8 cellular contexts compared by ENCODE assay signal in genomic region chr6:692858-693736, GRCh38. TPM values are rescaled to one million over a fixed set of nuclear protein-coding genes. Genes with fewer than 3 reads are reported as not detected.
A peak's percentile ranks its signal among the peaks of the same experiment; 100 is the strongest.
DNase-seq lines count a peak whose midpoint lies in the region; ATAC-seq and TF ChIP-seq lines count a peak whose summit lies in the region.

TSS of gene EXOC2 (minus strand) at chr6:693139. CDS start at chr6:637818, 55,321 bp downstream.

- H3K9me3 Mint-ChIP-seq in activated T-helper 1 cell treated with anti-CD3 and anti-CD28 coated beads, Interleukin-12 subunit alpha, Interleukin-12 subunit beta, Interleukin-2, Interleukin-4 antibody, amounts not matched to agents 30 ng/mL and 10 ng/mL and 1 ng/mL, durations not matched to agents 14 hours and 24 hours and 36 hours: no peaks in the 10 kb centered on the region
- peaks cover 0 to 1% (median 0%) of the 10 kb centered on the region in 11 donors for H3K9me3 Mint-ChIP-seq in naive thymus-derived CD4-positive, alpha-beta T cell
- no peaks in the 10 kb centered on the region for H3K9me3 Mint-ChIP-seq in stimulated activated memory B cell treated with anti-CD40 and anti-IgM and Interleukin-4, amounts not matched to agents 10 μg/mL and 1 μg/mL and 100 μg/mL, for 72 hours

- ATAC-seq in GM21447 (IDR thresholded peaks at IDR 0.05; ENCODE audit: unreplicated experiment): peak; percentile 80
- peak; percentile 93 for ATAC-seq in naive thymus-derived CD4-positive, alpha-beta T cell
- ATAC-seq in stimulated activated memory B cell treated with anti-CD40 and anti-IgM and Interleukin-4, amounts not matched to agents 10 μg/mL and 1 μg/mL and 100 μg/mL, for 72 hours: peak; percentile 92

- H3K9ac ChIP-seq in HUES64 (ENCODE audit: low read depth, low read length) (peak within 1 kb of the TSS; percentile 75), fibroblast of lung (ENCODE audit: insufficient read depth, low read length) (peak within 1 kb of the TSS; percentile 81)

- CTCF ChIA-PET in naive thymus-derived CD4-positive, alpha-beta T cell (lab: Charles Lee): no interaction called here

- H3K4me3 Mint-ChIP-seq in activated T-helper 1 cell treated with anti-CD3 and anti-CD28 coated beads, Interleukin-12 subunit alpha, Interleukin-12 subunit beta, Interleukin-2, Interleukin-4 antibody, amounts not matched to agents 30 ng/mL and 10 ng/mL and 1 ng/mL, durations not matched to agents 14 hours and 24 hours and 36 hours: peak within 1 kb of the TSS; percentile 95
- H3K4me3 Mint-ChIP-seq in naive thymus-derived CD4-positive, alpha-beta T cell: peak within 1 kb of the TSS; percentile 92 to 96 (median 95)
- H3K4me3 Mint-ChIP-seq in stimulated activated memory B cell treated with anti-CD40 and anti-IgM and Interleukin-4, amounts not matched to agents 10 μg/mL and 1 μg/mL and 100 μg/mL, for 72 hours: peak within 1 kb of the TSS; percentile 91

- WGBS in HUES64: 3% methylated on average over 64 of the region's 64 CpGs

- H2AFZ ChIP-seq in fibroblast of lung (ENCODE audit: low read length): peak within 1 kb of the TSS; percentile 90

- peak within 1 kb of the TSS; percentile 95; the same call in 1 of the 2 replicates for H3K27ac ChIP-seq in HUES64 (ENCODE audit: low read depth, low read length)
- peak within 1 kb of the TSS; percentile 68 for H3K27ac ChIP-seq in fibroblast of lung (ENCODE audit: insufficient read depth, low read length)
- peak within 1 kb of the TSS; percentile 83 for H3K27ac ChIP-seq in naive thymus-derived CD4-positive, alpha-beta T cell (ENCODE audit: low read depth, low read length)

- H3K36me3 Mint-ChIP-seq in activated T-helper 1 cell treated with anti-CD3 and anti-CD28 coated beads, Interleukin-12 subunit alpha, Interleukin-12 subunit beta, Interleukin-2, Interleukin-4 antibody, amounts not matched to agents 30 ng/mL and 10 ng/mL and 1 ng/mL, durations not matched to agents 14 hours and 24 hours and 36 hours (ENCODE audit: low read depth): peaks cover 9% of the 10 kb centered on the region
- peaks cover 0 to 14% (median 6%) of the 10 kb centered on the region in 5 donors for H3K36me3 Mint-ChIP-seq in naive thymus-derived CD4-positive, alpha-beta T cell
- no peaks in the 10 kb centered on the region for H3K36me3 Mint-ChIP-seq in stimulated activated memory B cell treated with anti-CD40 and anti-IgM and Interleukin-4, amounts not matched to agents 10 μg/mL and 1 μg/mL and 100 μg/mL, for 72 hours

- H3K4me3 ChIP-seq in HUES64 (ENCODE audit: low read length) (peak within 1 kb of the TSS; percentile 95), fibroblast of lung (replicated peaks in 1 of 4; ENCODE audit: control extremely low read depth in 1 of 4, insufficient read depth in 1 of 4, low read depth in 3 of 4, low read length in 4 of 4) (peak within 1 kb of the TSS; percentile 86 to 92 (median 88))
- H3K4me3 ChIP-seq in naive thymus-derived CD4-positive, alpha-beta T cell (ENCODE audit: low read length): peak within 1 kb of the TSS; percentile 87

- DNase-seq in DMS53 treated with DMSO at 0.1 percent for 48 hours (lab: John Stamatoyannopoulos, UW; ENCODE audit: unreplicated experiment) (peak; percentile 62), RKO (ENCODE audit: low spot score) (peak; percentile 87), fibroblast of lung (ENCODE audit: low read depth in 2 of 2) (peak; percentile 72 to 84)
- peak; percentile 86 for DNase-seq in activated T-helper 1 cell treated with anti-CD3 and anti-CD28 coated beads, Interleukin-12 subunit alpha, Interleukin-12 subunit beta, Interleukin-2, Interleukin-4 antibody, amounts not matched to agents 30 ng/mL and 10 ng/mL and 1 ng/mL, durations not matched to agents 14 hours and 24 hours and 36 hours (ENCODE audit: low spot score)
- peak; percentile 70 to 88 (median 81) for DNase-seq in naive thymus-derived CD4-positive, alpha-beta T cell

- peaks cover 6% of the 10 kb centered on the region; the same call in 1 of the 2 replicates for H3K4me1 ChIP-seq in HUES64 (ENCODE audit: insufficient read depth, low read length)
- H3K4me1 ChIP-seq in fibroblast of lung (ENCODE audit: control insufficient read depth, extremely low read depth, insufficient read depth, low read length): no peaks in the 10 kb centered on the region
- peaks cover 14 to 20% of the 10 kb centered on the region in 2 donors for H3K4me1 ChIP-seq in naive thymus-derived CD4-positive, alpha-beta T cell (ENCODE audit: control insufficient read depth in 2 of 2, insufficient read depth in 2 of 2, low read length in 2 of 2)

- H3K4me2 ChIP-seq in fibroblast of lung (ENCODE audit: extremely low read depth, insufficient read depth, low read length): peak within 1 kb of the TSS; percentile 90

- H3K36me3 ChIP-seq in HUES64 (ENCODE audit: insufficient read depth, low read length): peaks cover 7% of the 10 kb centered on the region
- no peaks in the 10 kb centered on the region for H3K36me3 ChIP-seq in fibroblast of lung (ENCODE audit: control insufficient read depth, insufficient read depth, low read length)
- peaks cover 0 to 8% (median 0%) of the 10 kb centered on the region in 3 experiments for H3K36me3 ChIP-seq in naive thymus-derived CD4-positive, alpha-beta T cell (ENCODE audit: control insufficient read depth in 2 of 3, insufficient read depth in 3 of 3, low read length in 3 of 3)

- peaks cover 31% of the 10 kb centered on the region for H3K4me1 Mint-ChIP-seq in activated T-helper 1 cell treated with anti-CD3 and anti-CD28 coated beads, Interleukin-12 subunit alpha, Interleukin-12 subunit beta, Interleukin-2, Interleukin-4 antibody, amounts not matched to agents 30 ng/mL and 10 ng/mL and 1 ng/mL, durations not matched to agents 14 hours and 24 hours and 36 hours (ENCODE audit: low read depth)
- peaks cover 23 to 45% (median 29%) of the 10 kb centered on the region in 7 donors for H3K4me1 Mint-ChIP-seq in naive thymus-derived CD4-positive, alpha-beta T cell
- H3K4me1 Mint-ChIP-seq in stimulated activated memory B cell treated with anti-CD40 and anti-IgM and Interleukin-4, amounts not matched to agents 10 μg/mL and 1 μg/mL and 100 μg/mL, for 72 hours: peaks cover 45% of the 10 kb centered on the region

- no peaks in the 10 kb centered on the region for H4K20me1 ChIP-seq in fibroblast of lung (ENCODE audit: control insufficient read depth, extremely low read depth, insufficient read depth, low read length)

- intact Hi-C loops in activated T-helper 1 cell treated with anti-CD3 and anti-CD28 coated beads, Interleukin-12 subunit alpha, Interleukin-12 subunit beta, Interleukin-2, Interleukin-4 antibody, amounts not matched to agents 30 ng/mL and 10 ng/mL and 1 ng/mL, durations not matched to agents 14 hours and 24 hours and 36 hours (cut with micrococcal nuclease): loop anchor here (1.0 to 5.0 kb wide), 9 partner anchors 8 to 468 kb away; no protein-coding TSS in a partner anchor
- intact Hi-C loops in naive thymus-derived CD4-positive, alpha-beta T cell (cut with micrococcal nuclease): loop anchor here (1.0 to 10.0 kb wide), 12 partner anchors 9 to 1554 kb away; partner anchors contain the start of genes IRF4 (in 2 of the 2), DUSP22 (in 1 of the 2) and GMDS (in 1 of the 2)

- H3K27me3 ChIP-seq in HUES64 (ENCODE audit: insufficient read depth, low read length) (no peaks in the 10 kb centered on the region), fibroblast of lung (ENCODE audit: control insufficient read depth, insufficient read depth, low read length) (no peaks in the 10 kb centered on the region)
- no peaks in the 10 kb centered on the region for H3K27me3 ChIP-seq in naive thymus-derived CD4-positive, alpha-beta T cell (ENCODE audit: control insufficient read depth in 2 of 2, insufficient read depth in 2 of 2, low read length in 2 of 2)

- peaks cover 34% of the 10 kb centered on the region for H3K79me2 ChIP-seq in fibroblast of lung (ENCODE audit: control insufficient read depth, insufficient read depth, low read length)

- H3K9me3 ChIP-seq in HUES64 (ENCODE audit: insufficient read depth, low read depth, low read length) (no peaks in the 10 kb centered on the region), fibroblast of lung (ENCODE audit: control insufficient read depth, insufficient read depth, low read depth, low read length) (no peaks in the 10 kb centered on the region)
- no peaks in the 10 kb centered on the region for H3K9me3 ChIP-seq in naive thymus-derived CD4-positive, alpha-beta T cell (ENCODE audit: control insufficient read depth in 2 of 3, low read length in 3 of 3)

- no peaks in the 10 kb centered on the region for H3K27me3 Mint-ChIP-seq in activated T-helper 1 cell treated with anti-CD3 and anti-CD28 coated beads, Interleukin-12 subunit alpha, Interleukin-12 subunit beta, Interleukin-2, Interleukin-4 antibody, amounts not matched to agents 30 ng/mL and 10 ng/mL and 1 ng/mL, durations not matched to agents 14 hours and 24 hours and 36 hours (ENCODE audit: insufficient read depth)
- no peaks in the 10 kb centered on the region for H3K27me3 Mint-ChIP-seq in naive thymus-derived CD4-positive, alpha-beta T cell
- H3K27me3 Mint-ChIP-seq in stimulated activated memory B cell treated with anti-CD40 and anti-IgM and Interleukin-4, amounts not matched to agents 10 μg/mL and 1 μg/mL and 100 μg/mL, for 72 hours: no peaks in the 10 kb centered on the region

- POLR2A ChIA-PET in naive thymus-derived CD4-positive, alpha-beta T cell (lab: Charles Lee): interaction anchor here (0.9 to 4.5 kb wide), 5 partner anchors 10 to 32 kb away, joined by 3 to 27 read pairs (median 5); no protein-coding TSS in a partner anchor

- TF ChIP-seq CTCF in fibroblast of lung (conservative IDR thresholded peaks at IDR 0.05 in 1 of 2, IDR thresholded peaks at IDR 0.05 in 1 of 2; ENCODE audit: low read depth in 1 of 2, low read length in 2 of 2): no peak

- peak within 1 kb of the TSS; percentile 93 for H3K27ac Mint-ChIP-seq in activated T-helper 1 cell treated with anti-CD3 and anti-CD28 coated beads, Interleukin-12 subunit alpha, Interleukin-12 subunit beta, Interleukin-2, Interleukin-4 antibody, amounts not matched to agents 30 ng/mL and 10 ng/mL and 1 ng/mL, durations not matched to agents 14 hours and 24 hours and 36 hours
- peak within 1 kb of the TSS; percentile 84 to 92 (median 91) for H3K27ac Mint-ChIP-seq in naive thymus-derived CD4-positive, alpha-beta T cell
- H3K27ac Mint-ChIP-seq in stimulated activated memory B cell treated with anti-CD40 and anti-IgM and Interleukin-4, amounts not matched to agents 10 μg/mL and 1 μg/mL and 100 μg/mL, for 72 hours: peak within 1 kb of the TSS; percentile 85

RNA-seq across cellular contexts. Expression of gene EXOC2, which starts in this region (rescaled TPM):
- polyA plus RNA-seq in HUES64 (2013, experiment 1 of 2): 27.5 TPM
- polyA plus RNA-seq in HUES64 (2013, experiment 2 of 2): 31.1 TPM
- 44.5 and 47.1 TPM in 2 replicates for total RNA-seq in activated T-helper 1 cell treated with anti-CD3 and anti-CD28 coated beads, Interleukin-12 subunit alpha, Interleukin-12 subunit beta, Interleukin-2, Interleukin-4 antibody, amounts not matched to agents 30 ng/mL and 10 ng/mL and 1 ng/mL, durations not matched to agents 14 hours and 24 hours and 36 hours
- 41.6 and 42.3 TPM in 2 replicates for total RNA-seq in fibroblast of lung
- 19.7 and 22.4 TPM in 2 replicates for polyA plus RNA-seq in fibroblast of lung
- polyA plus RNA-seq in fibroblast of lung (2012): 14.4 and 19.0 TPM in 2 replicates
- polyA minus RNA-seq in fibroblast of lung (ENCODE audit: low replicate concordance): 17.1 and 20.3 TPM in 2 replicates
- 10 to 100 TPM; 26.7 to 40.6 (median 38.8) TPM for total RNA-seq in naive thymus-derived CD4-positive, alpha-beta T cell
- 10 to 100 TPM; 33.9 to 45.4 TPM for polyA plus RNA-seq in naive thymus-derived CD4-positive, alpha-beta T cell

Comparison
In these comparisons a context has a peak if more than half of its experiments do, and no peak if none do; other contexts are left out.
1. Peak in every context shown above with its lines: DNase-seq, ATAC-seq, H3K4me3 ChIP-seq and H3K27ac ChIP-seq.